17 cellular contexts compared by ENCODE assay signal in the genomic region with DNA sequence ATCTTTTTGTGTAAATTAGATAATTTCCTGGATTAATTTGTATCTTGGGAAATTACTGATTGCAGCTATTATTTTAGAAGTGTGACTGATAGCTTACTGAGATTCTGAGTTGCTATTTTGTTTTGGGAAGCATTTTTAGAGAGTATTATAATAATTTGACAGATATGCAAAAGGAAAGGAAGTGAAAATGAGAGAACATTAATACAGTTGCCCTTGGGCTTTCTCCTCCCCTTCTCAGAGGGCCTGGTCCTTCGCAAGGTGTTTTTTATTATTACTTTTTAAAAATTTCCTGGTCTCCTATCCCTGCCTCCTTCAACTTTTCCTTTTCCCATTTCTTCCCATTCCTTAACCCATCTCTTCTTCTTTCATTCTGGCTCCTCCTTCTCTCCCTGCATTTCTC. TPM values are rescaled to one million over a fixed set of nuclear protein-coding genes. Genes with fewer than 3 reads are reported as not detected.
DNase-seq lines count a peak whose midpoint lies in the region; ATAC-seq lines count a peak whose summit lies in the region.
"Had no signal": no experiment of that assay in that cellular context is flagged by ENCODE, and none has a peak within 500 bp of the region (broad histone marks: within the 10 kb centered on the region; RNA-seq: fewer than 3 reads in every experiment).

No MANE protein-coding gene starts in this region.

- no peak overlapping the region for H2AFZ ChIP-seq in Karpas-422 (ENCODE audit: low read length)

- H3K27me3 ChIP-seq in Karpas-422 (ENCODE audit: low read length), result no peaks in the 10 kb centered on the region

- H3K27ac ChIP-seq in Karpas-422 (ENCODE audit: low read length) (peak overlapping the region; percentile 89), caudate nucleus (ENCODE audit: low read depth, low read length) (no peak overlapping the region)
- H3K27ac ChIP-seq: HL-60 had no signal

- H3K36me3 Mint-ChIP-seq in activated T-cell treated with anti-CD3 and anti-CD28 coated beads, Interleukin-2, amount 50 U/mL, for 72 hours (ENCODE audit: insufficient read depth in 2 of 2), result peaks cover 0 to 5% of the 10 kb centered on the region in 2 donors
- H3K36me3 Mint-ChIP-seq in central memory CD8-positive, alpha-beta T cell (ENCODE audit: insufficient read depth), result peaks cover 7% of the 10 kb centered on the region

- no peaks in the 10 kb centered on the region for H3K9me2 ChIP-seq in Karpas-422 (replicated peaks; ENCODE audit: insufficient read depth, low read length)

- H3K4me2 ChIP-seq in Karpas-422 (ENCODE audit: low read depth, low read length, poor library complexity, severe bottlenecking), result peak overlapping the region; percentile 87

- H4K20me1 ChIP-seq in Karpas-422 (ENCODE audit: insufficient read depth, low read depth, low read length), result no peaks in the 10 kb centered on the region

- no peaks in the 10 kb centered on the region for H3K4me1 Mint-ChIP-seq in activated T-cell treated with anti-CD3 and anti-CD28 coated beads, Interleukin-2, amount 50 U/mL, for 72 hours (ENCODE audit: low read depth)
- peaks cover 36% of the 10 kb centered on the region for H3K4me1 Mint-ChIP-seq in central memory CD8-positive, alpha-beta T cell

- H3K27me3 Mint-ChIP-seq in activated T-cell treated with anti-CD3 and anti-CD28 coated beads, Interleukin-2, amount 50 U/mL, for 72 hours (ENCODE audit: low read depth), result no peaks in the 10 kb centered on the region
- H3K27me3 Mint-ChIP-seq in central memory CD8-positive, alpha-beta T cell, result no peaks in the 10 kb centered on the region
- H3K27me3 Mint-ChIP-seq: IgD-negative memory B cell had no signal

- peak overlapping the region; percentile 46 for H3K4me3 ChIP-seq in Karpas-422 (ENCODE audit: low read length)

- H3K9me3 ChIP-seq in Karpas-422 (ENCODE audit: low read length), result no peaks in the 10 kb centered on the region

- peaks cover 26% of the 10 kb centered on the region for H3K4me1 ChIP-seq in Karpas-422 (ENCODE audit: low read length)

- no peaks in the 10 kb centered on the region for H3K9me3 Mint-ChIP-seq in activated T-cell treated with anti-CD3 and anti-CD28 coated beads, Interleukin-2, amount 50 U/mL, for 72 hours
- H3K9me3 Mint-ChIP-seq in central memory CD8-positive, alpha-beta T cell, result no peaks in the 10 kb centered on the region
- H3K9me3 Mint-ChIP-seq: IgD-negative memory B cell had no signal

- H3K4me3 Mint-ChIP-seq in activated T-cell treated with anti-CD3 and anti-CD28 coated beads, Interleukin-2, amount 50 U/mL, for 72 hours, result no peak overlapping the region
- H3K4me3 Mint-ChIP-seq in central memory CD8-positive, alpha-beta T cell, result no peak overlapping the region

- DNase-seq in activated T-cell treated with anti-CD3 and anti-CD28 coated beads, Interleukin-2, amount 50 U/mL, for 72 hours, result no peak
- DNase-seq in activated T-cell treated with anti-CD3 and anti-CD28 coated beads for 4 hours (no peak), Karpas-422 (peak; percentile 67), NCI-H2171 (lab: John Stamatoyannopoulos, UW) (no peak), Ammon's horn (ENCODE audit: low spot score) (no peak), NCI-H510A treated with DMSO at 0.1 percent for 48 hours (lab: John Stamatoyannopoulos, UW) (no peak), caudate nucleus (lab: John Stamatoyannopoulos, UW) (no peak)
- DNase-seq in central memory CD8-positive, alpha-beta T cell (ENCODE audit: low spot score in 2 of 2), result no peak
- DNase-seq: C1 segment of cervical spinal cord, DND-41, GDM1, NCI-H1436, NCI-H2029 treated with DMSO at 0.1 percent for 48 hours, NCI-H524, SHP77 treated with DMSO at 0.1 percent for 48 hours had no signal

- H3K27ac Mint-ChIP-seq in activated T-cell treated with anti-CD3 and anti-CD28 coated beads, Interleukin-2, amount 50 U/mL, for 72 hours, result peak overlapping the region; percentile 92
- H3K27ac Mint-ChIP-seq in central memory CD8-positive, alpha-beta T cell (ENCODE audit: low read depth), result peak overlapping the region; percentile 29
- H3K27ac Mint-ChIP-seq: IgD-negative memory B cell had no signal

- no peaks in the 10 kb centered on the region for H3K36me3 ChIP-seq in Karpas-422 (ENCODE audit: insufficient read depth, low read length)

- peaks cover 90% of the 10 kb centered on the region for H3K79me2 ChIP-seq in Karpas-422 (ENCODE audit: low read length)

- peak overlapping the region; percentile 44; the same call in 1 of the 2 replicates for H3K9ac ChIP-seq in Karpas-422 (ENCODE audit: low read length)

- ATAC-seq in activated T-cell treated with anti-CD3 and anti-CD28 coated beads, Interleukin-2, amount 50 U/mL, for 72 hours (replicated peaks in 1 of 2), result no peak
- ATAC-seq in central memory CD8-positive, alpha-beta T cell (replicated peaks; ENCODE audit: extremely low read depth, poor library complexity, severe bottlenecking), result no peak

RNA-seq across cellular contexts. Expression of a gene that starts 32.6 kb away (rescaled TPM):
- 10 to 100 TPM; 36.4 to 37.5 TPM for total RNA-seq in activated T-cell treated with anti-CD3 and anti-CD28 coated beads, Interleukin-2, amount 50 U/mL, for 72 hours
- total RNA-seq in Karpas-422 (2014; rRNA removed; shearing (Covaris generic); ENCODE audit: low replicate concordance), result 18.3 and 22.6 TPM in 2 replicates
